11 cellular contexts compared by ENCODE assay signal in genomic region chr15:57540736-57541135, GRCh38. TPM values are rescaled to one million over a fixed set of nuclear protein-coding genes. Genes with fewer than 3 reads are reported as not detected.
DNase-seq lines count a peak whose midpoint lies in the region; ATAC-seq, FAIRE-seq and TF ChIP-seq lines count a peak whose summit lies in the region.
"Had no signal": no experiment of that assay in that cellular context is flagged by ENCODE, and none has a peak within 500 bp of the region (broad histone marks: within the 10 kb centered on the region; RNA-seq: fewer than 3 reads in every experiment).

No MANE protein-coding gene starts in this region.

- no peaks in the 10 kb centered on the region for H3K9me3 ChIP-seq in HepG2 (ENCODE audit: low read length)
- H3K9me3 ChIP-seq: vagina had no signal

- no peaks in the 10 kb centered on the region for H3K27me3 ChIP-seq in HepG2 (ENCODE audit: control insufficient read depth in 1 of 2, insufficient read depth in 2 of 2, low read length in 2 of 2)
- H3K27me3 ChIP-seq: vagina had no signal

- POLR2A ChIA-PET in HepG2 (lab: Yijun Ruan, JAX) = no interaction called here

- H3K9me3 Mint-ChIP-seq in activated T-helper 1 cell treated with anti-CD3 and anti-CD28 coated beads, Interleukin-12 subunit alpha, Interleukin-12 subunit beta, Interleukin-2, Interleukin-4 antibody, amounts not matched to agents 30 ng/mL and 10 ng/mL and 1 ng/mL, durations not matched to agents 14 hours and 24 hours and 36 hours = peaks cover 8% of the 10 kb centered on the region
- H3K9me3 Mint-ChIP-seq: immature natural killer cell had no signal

- peaks cover 2 to 12% of the 10 kb centered on the region in 2 experiments; a peak in 4 of 5 replicates for H3K36me3 ChIP-seq in HepG2 (replicated peaks in 1 of 2; ENCODE audit: control insufficient read depth in 1 of 2, insufficient read depth in 2 of 2, low read length in 2 of 2)

- no peaks in the 10 kb centered on the region for H4K20me1 ChIP-seq in HepG2 (ENCODE audit: insufficient read depth, low read length)

- peaks cover 2% of the 10 kb centered on the region for H3K27me3 Mint-ChIP-seq in activated T-helper 1 cell treated with anti-CD3 and anti-CD28 coated beads, Interleukin-12 subunit alpha, Interleukin-12 subunit beta, Interleukin-2, Interleukin-4 antibody, amounts not matched to agents 30 ng/mL and 10 ng/mL and 1 ng/mL, durations not matched to agents 14 hours and 24 hours and 36 hours (ENCODE audit: insufficient read depth)

- H3K27ac Mint-ChIP-seq in activated T-helper 1 cell treated with anti-CD3 and anti-CD28 coated beads, Interleukin-12 subunit alpha, Interleukin-12 subunit beta, Interleukin-2, Interleukin-4 antibody, amounts not matched to agents 30 ng/mL and 10 ng/mL and 1 ng/mL, durations not matched to agents 14 hours and 24 hours and 36 hours = no peak overlapping the region
- H3K27ac Mint-ChIP-seq: immature natural killer cell had no signal

- H3K4me3 Mint-ChIP-seq in activated T-helper 1 cell treated with anti-CD3 and anti-CD28 coated beads, Interleukin-12 subunit alpha, Interleukin-12 subunit beta, Interleukin-2, Interleukin-4 antibody, amounts not matched to agents 30 ng/mL and 10 ng/mL and 1 ng/mL, durations not matched to agents 14 hours and 24 hours and 36 hours = peak overlapping the region; percentile 17
- H3K4me3 Mint-ChIP-seq: immature natural killer cell had no signal

- no peak overlapping the region for H3K27ac ChIP-seq in HepG2 (ENCODE audit: extremely low read length, insufficient read depth, low read length)
- H3K27ac ChIP-seq: vagina had no signal

- no peak overlapping the region for H3K4me3 ChIP-seq in HepG2 (replicated peaks in 1 of 3; ENCODE audit: insufficient read depth in 1 of 3, low read depth in 2 of 3, low read length in 3 of 3)
- H3K4me3 ChIP-seq: vagina had no signal

- no peaks in the 10 kb centered on the region for H3K36me3 Mint-ChIP-seq in activated T-helper 1 cell treated with anti-CD3 and anti-CD28 coated beads, Interleukin-12 subunit alpha, Interleukin-12 subunit beta, Interleukin-2, Interleukin-4 antibody, amounts not matched to agents 30 ng/mL and 10 ng/mL and 1 ng/mL, durations not matched to agents 14 hours and 24 hours and 36 hours (ENCODE audit: low read depth)
- H3K36me3 Mint-ChIP-seq: immature natural killer cell had no signal

- no peak for TF ChIP-seq RAD21 in HepG2 (CRISPR knock-in tag; IDR thresholded peaks at IDR 0.05)

- H3K9ac ChIP-seq in HepG2 (ENCODE audit: insufficient read depth, low read depth, low read length) = no peak overlapping the region

- peak; percentile 28 for FAIRE-seq in GM19239 (lab: Jason Lieb, UNC)
- no peak for FAIRE-seq in HepG2 (lab: Jason Lieb, UNC)

- TF ChIP-seq POLR2A in HepG2 (IDR thresholded peaks at IDR 0.05; ENCODE audit: insufficient read depth in 1 of 2, low read depth in 2 of 2, low read length in 2 of 2) = no peak

- peaks cover 14% of the 10 kb centered on the region for H3K4me1 ChIP-seq in HepG2 (ENCODE audit: insufficient read depth, low read length)

- CTCF ChIA-PET in HepG2 (lab: Yijun Ruan, JAX; ENCODE audit: low intra/inter-chr PET ratio, low total read pairs) = interaction anchor here (0.9 kb wide), 1 partner anchor 200 kb away, joined by 3 read pairs; no protein-coding TSS in a partner anchor

- TF ChIP-seq CTCF in HepG2 (CRISPR knock-in tag; IDR thresholded peaks at IDR 0.05) = no peak

- no TSS peak for BruUV-seq in HepG2 (replicated peaks; lab: Mats Ljungman, UMichigan)

- DNase-seq in GM19239 (ENCODE audit: insufficient read length, low spot score) (no peak), HepG2 (ENCODE audit: low spot score) (no peak), germinal center (ENCODE audit: low spot score) (no peak)
- DNase-seq in activated T-helper 1 cell treated with anti-CD3 and anti-CD28 coated beads, Interleukin-12 subunit alpha, Interleukin-12 subunit beta, Interleukin-2, Interleukin-4 antibody, amounts not matched to agents 30 ng/mL and 10 ng/mL and 1 ng/mL, durations not matched to agents 14 hours and 24 hours and 36 hours (ENCODE audit: low spot score) = no peak
- DNase-seq: activated effector memory CD4-positive, alpha-beta T cell treated with anti-CD3 and anti-CD28 coated beads, Interleukin-2, amount 50 U/mL, for 16 hours; immature natural killer cell; NCI-H2107 had no signal

- intact Hi-C loops in activated T-helper 1 cell treated with anti-CD3 and anti-CD28 coated beads, Interleukin-12 subunit alpha, Interleukin-12 subunit beta, Interleukin-2, Interleukin-4 antibody, amounts not matched to agents 30 ng/mL and 10 ng/mL and 1 ng/mL, durations not matched to agents 14 hours and 24 hours and 36 hours (cut with micrococcal nuclease) = loop anchor here (10.0 kb wide), 1 partner anchor 716 kb away; no protein-coding TSS in a partner anchor
- intact Hi-C loops in HepG2 (cut with micrococcal nuclease; ENCODE audit: unreplicated experiment) = no loop called here

- in situ Hi-C loops in HepG2 (cut with HindIII; ENCODE audit: extremely low pct_ligation_motif_present, low pct_unique_long_range_greater_than_20kb) = loop anchor here (5.0 to 25.0 kb wide), 4 partner anchors 198 to 1053 kb away; no protein-coding TSS in a partner anchor

- peaks cover 15% of the 10 kb centered on the region for H3K4me1 Mint-ChIP-seq in activated T-helper 1 cell treated with anti-CD3 and anti-CD28 coated beads, Interleukin-12 subunit alpha, Interleukin-12 subunit beta, Interleukin-2, Interleukin-4 antibody, amounts not matched to agents 30 ng/mL and 10 ng/mL and 1 ng/mL, durations not matched to agents 14 hours and 24 hours and 36 hours (ENCODE audit: low read depth)
- H3K4me1 Mint-ChIP-seq: immature natural killer cell had no signal

- no peaks in the 10 kb centered on the region for H3K79me2 ChIP-seq in HepG2 (ENCODE audit: insufficient read depth, low read length)

- no peak overlapping the region for H2AFZ ChIP-seq in HepG2 (ENCODE audit: low read length)

- ATAC-seq in GM18511 (IDR thresholded peaks at IDR 0.05; ENCODE audit: unreplicated experiment) (peak; percentile 88), HG02852 (IDR thresholded peaks at IDR 0.05; ENCODE audit: unreplicated experiment) (peak; percentile 93), HepG2 (no peak), HG03108 (IDR thresholded peaks at IDR 0.05; ENCODE audit: unreplicated experiment) (no peak)

- TF ChIP-seq EP300 in HepG2 (IDR thresholded peaks at IDR 0.05; ENCODE audit: low read depth in 2 of 2, low read length in 2 of 2) (no peak), HepG2 (CRISPR knock-in tag; IDR thresholded peaks at IDR 0.05; ENCODE audit: borderline replicate concordance) (no peak)

- WGBS in HepG2 (ENCODE audit: low lambda C conversion rate) = 94% methylated on average over 9 of the region's 11 CpGs

- no peak overlapping the region for H3K4me2 ChIP-seq in HepG2 (ENCODE audit: low read depth, low read length)

TF ChIP-seq in HepG2, 621 proteins besides CTCF, POLR2A, EP300 and RAD21:
- TF ChIP-seq ZNF367 (CRISPR knock-in tag; IDR thresholded peaks at IDR 0.05; ENCODE audit: borderline replicate concordance) (no peak), MATR3 (CRISPR knock-in tag; IDR thresholded peaks at IDR 0.05) (no peak), ZNF83 (CRISPR knock-in tag; IDR thresholded peaks at IDR 0.05; ENCODE audit: borderline replicate concordance) (no peak), ZNF354B (CRISPR knock-in tag; IDR thresholded peaks at IDR 0.05) (no peak), ZFP36 (IDR thresholded peaks at IDR 0.05; ENCODE audit: borderline replicate concordance, low read depth, low read length, partially characterized antibody) (no peak), ZNF451 (CRISPR knock-in tag; IDR thresholded peaks at IDR 0.05) (no peak), TBX3 (IDR thresholded peaks at IDR 0.05; ENCODE audit: borderline replicate concordance) (no peak), ATF3 (CRISPR knock-in tag; IDR thresholded peaks at IDR 0.05) (no peak)

RNA-seq across cellular contexts. Expression of gene MYZAP, which starts 51.0 kb away (rescaled TPM):
- total RNA-seq in activated T-helper 1 cell treated with anti-CD3 and anti-CD28 coated beads, Interleukin-12 subunit alpha, Interleukin-12 subunit beta, Interleukin-2, Interleukin-4 antibody, amounts not matched to agents 30 ng/mL and 10 ng/mL and 1 ng/mL, durations not matched to agents 14 hours and 24 hours and 36 hours = not detected in 2 replicates
- total RNA-seq in HepG2 (2016; rRNA removed; fragmentation: Illumina TruSeq; extraction: Trizol) = 0.13 TPM in 1 of 2 replicates, not detected in the other
- total RNA-seq in HepG2 (2016; cell fraction: cytosol; rRNA removed; fragmentation: Illumina TruSeq; extraction: Trizol; ENCODE audit: low read depth) = not detected in 2 replicates
- total RNA-seq in HepG2 (2016; cell fraction: insoluble cytoplasmic fraction; rRNA removed; fragmentation: Illumina TruSeq; extraction: Trizol) = not detected in 2 replicates
- not detected in 2 replicates for total RNA-seq in HepG2 (2016; cell fraction: membrane; rRNA removed; fragmentation: Illumina TruSeq; extraction: Trizol)
- total RNA-seq in HepG2 (2016; cell fraction: nucleus; rRNA removed; fragmentation: Illumina TruSeq; extraction: Trizol) = not detected in 2 replicates
- polyA plus RNA-seq in HepG2 (2011; rRNA removed) = not detected in 2 replicates
- 0.03 TPM in 1 of 2 replicates, not detected in the other for polyA plus RNA-seq in HepG2 (2011; cell fraction: cytosol; rRNA removed)
- not detected in 2 replicates for polyA plus RNA-seq in HepG2 (2011; cell fraction: nucleus; rRNA removed)
- polyA plus RNA-seq in HepG2 (2012) = not detected in 2 replicates
- polyA plus RNA-seq in HepG2 (2016; cell fraction: cytosol; fragmentation: Illumina TruSeq; extraction: Trizol; ENCODE audit: low read depth) = not detected in 2 replicates
- not detected in 2 replicates for polyA plus RNA-seq in HepG2 (2016; cell fraction: insoluble cytoplasmic fraction; fragmentation: Illumina TruSeq; extraction: Trizol; ENCODE audit: low read depth)
- polyA plus RNA-seq in HepG2 (2016; cell fraction: membrane; fragmentation: Illumina TruSeq; extraction: Trizol; ENCODE audit: low read depth) = not detected in 2 replicates
- not detected in 2 replicates for polyA plus RNA-seq in HepG2 (2016; cell fraction: nucleus; fragmentation: Illumina TruSeq; extraction: Trizol; ENCODE audit: insufficient read depth, low read depth)
- 0.08 and 0.58 TPM in 2 replicates for polyA minus RNA-seq in HepG2 (2011; rRNA and poly(A)+ RNA removed; ENCODE audit: low replicate concordance)
- not detected in 2 replicates for polyA minus RNA-seq in HepG2 (2011; cell fraction: cytosol; rRNA and poly(A)+ RNA removed)
- polyA minus RNA-seq in HepG2 (2011; cell fraction: nucleus; rRNA and poly(A)+ RNA removed) = not detected in 2 replicates

Comparison
In these comparisons a context has a peak if more than half of its experiments do, and no peak if none do; other contexts are left out.
1. ATAC-seq: peak in GM18511 (single experiment) and HG02852 (single experiment); none in HepG2 (single experiment) and HG03108 (single experiment).